In genomic region chr11:83194284-83195175, GRCh38 we compare ENCODE assay signal across 1 cellular context.
TF ChIP-seq lines count a peak whose summit lies in the region.

No MANE protein-coding gene starts in this region.

TF ChIP-seq in HepG2, 621 proteins besides CTCF, POLR2A, EP300 and RAD21 (continued from another document and continues in another):
- 0 out of 2 replicates have a peak, but pooled peaks have one; percentile 47 for TF ChIP-seq ZNF280B (CRISPR knock-in tag; IDR thresholded peaks at IDR 0.05; ENCODE audit: borderline replicate concordance)
- TF ChIP-seq CEBPB (IDR thresholded peaks at IDR 0.05; ENCODE audit: borderline replicate concordance, low read depth, low read length), result peak; percentile 89
- peak; percentile 48; the same call in 1 of the 2 replicates for TF ChIP-seq FOXK1 (CRISPR knock-in tag; IDR thresholded peaks at IDR 0.05; ENCODE audit: borderline replicate concordance, low read depth)
- TF ChIP-seq RELA (CRISPR knock-in tag; IDR thresholded peaks at IDR 0.05), result no peak
- TF ChIP-seq ATF3 (CRISPR knock-in tag; IDR thresholded peaks at IDR 0.05), result no peak
- no peak for TF ChIP-seq CHCHD3 (CRISPR knock-in tag; IDR thresholded peaks at IDR 0.05)
- TF ChIP-seq USF2 (IDR thresholded peaks at IDR 0.05; ENCODE audit: low read depth, low read length), result no peak
- no peak for TF ChIP-seq USF2 (CRISPR knock-in tag; IDR thresholded peaks at IDR 0.05; ENCODE audit: borderline replicate concordance)
- no peak for TF ChIP-seq ZBTB10 (CRISPR knock-in tag; IDR thresholded peaks at IDR 0.05; ENCODE audit: borderline replicate concordance)
- peak; percentile 49; the same call in 1 of the 2 replicates for TF ChIP-seq GATAD1 (CRISPR knock-in tag; IDR thresholded peaks at IDR 0.05)
- TF ChIP-seq ZNF276 (CRISPR knock-in tag; IDR thresholded peaks at IDR 0.05; ENCODE audit: low read depth), result no peak
- no peak for TF ChIP-seq ZNF430 (CRISPR knock-in tag; IDR thresholded peaks at IDR 0.05)
- no peak for TF ChIP-seq SOX13 (IDR thresholded peaks at IDR 0.05)
- TF ChIP-seq SOX13 (CRISPR knock-in tag; conservative IDR thresholded peaks at IDR 0.05 in 1 of 2, IDR thresholded peaks at IDR 0.05 in 1 of 2), result 0 out of 4 replicates have a peak, but pooled peaks of 1 of the 2 experiments have one; percentile 13
- peak; percentile 24; the same call in 1 of the 2 replicates for TF ChIP-seq ETV5 (CRISPR knock-in tag; IDR thresholded peaks at IDR 0.05; ENCODE audit: borderline replicate concordance)
- TF ChIP-seq KLF12 (CRISPR knock-in tag; IDR thresholded peaks at IDR 0.05; ENCODE audit: borderline replicate concordance), result no peak
- peak; percentile 84 for TF ChIP-seq UBTF (CRISPR knock-in tag; IDR thresholded peaks at IDR 0.05)
- TF ChIP-seq ZNF180 (CRISPR knock-in tag; IDR thresholded peaks at IDR 0.05; ENCODE audit: borderline replicate concordance, low read depth), result no peak
- TF ChIP-seq ARID5B (CRISPR knock-in tag; IDR thresholded peaks at IDR 0.05), result peak; percentile 36; the same call in 1 of the 2 replicates
- peak; percentile 38; the same call in 1 of the 2 replicates for TF ChIP-seq KMT2B (CRISPR knock-in tag; IDR thresholded peaks at IDR 0.05)
- TF ChIP-seq MXD1 (CRISPR knock-in tag; IDR thresholded peaks at IDR 0.05), result no peak
- peak; percentile 65; the same call in 1 of the 2 replicates for TF ChIP-seq TMF1 (CRISPR knock-in tag; IDR thresholded peaks at IDR 0.05; ENCODE audit: low read depth)
- peak; percentile 15; the same call in 1 of the 2 replicates for TF ChIP-seq HOXA3 (CRISPR knock-in tag; IDR thresholded peaks at IDR 0.05)
- peak; percentile 75 for TF ChIP-seq FOSL2 (CRISPR knock-in tag; IDR thresholded peaks at IDR 0.05)
- 0 out of 2 replicates have a peak, but pooled peaks have one; percentile 25 for TF ChIP-seq PHF8 (CRISPR knock-in tag; IDR thresholded peaks at IDR 0.05)
- peak; percentile 38; the same call in 1 of the 2 replicates for TF ChIP-seq IKZF5 (CRISPR knock-in tag; IDR thresholded peaks at IDR 0.05)
- 0 out of 2 replicates have a peak, but pooled peaks have one; percentile 31 for TF ChIP-seq ZNF556 (CRISPR knock-in tag; IDR thresholded peaks at IDR 0.05; ENCODE audit: borderline replicate concordance)
- TF ChIP-seq ZFX (CRISPR knock-in tag; IDR thresholded peaks at IDR 0.05; ENCODE audit: low read depth), result peak; percentile 39; the same call in 1 of the 2 replicates
- no peak for TF ChIP-seq SATB2 (CRISPR knock-in tag; IDR thresholded peaks at IDR 0.05)
- TF ChIP-seq NRL (CRISPR knock-in tag; IDR thresholded peaks at IDR 0.05; ENCODE audit: borderline replicate concordance), result 0 out of 2 replicates have a peak, but pooled peaks have one; percentile 47
- no peak for TF ChIP-seq STAT5B (CRISPR knock-in tag; IDR thresholded peaks at IDR 0.05)
